Comparison of ENCODE assay signal across 21 cellular contexts in genomic region chr9:115335441-115335840, GRCh38.
"Had no signal": no experiment of that assay in that cellular context is flagged by ENCODE, and none has a peak within 500 bp of the region (broad histone marks: within the 10 kb centered on the region; RNA-seq: fewer than 3 reads in every experiment).

No MANE protein-coding gene starts in this region.

- ATAC-seq: effector memory CD8-positive, alpha-beta T cell; esophagus mucosa; foreskin keratinocyte; gastrocnemius medialis; gastroesophageal sphincter; heart left ventricle; heart right ventricle had no signal

- H3K27ac Mint-ChIP-seq: dendritic cell treated with granulocyte-macrophage colony-stimulating factor and Interleukin-4, amounts not matched to agents 40 ng/mL and 50 ng/mL, for 4 days; effector memory CD8-positive, alpha-beta T cell; endodermal cell had no signal

- H3K4me3 Mint-ChIP-seq: dendritic cell treated with granulocyte-macrophage colony-stimulating factor and Interleukin-4, amounts not matched to agents 40 ng/mL and 50 ng/mL, for 4 days; effector memory CD8-positive, alpha-beta T cell; endodermal cell had no signal

- DNase-seq: colonic mucosa; cortex of kidney; dermis blood vessel endothelial cell; dorsolateral prefrontal cortex; effector CD4-positive, alpha-beta T cell; effector memory CD4-positive, alpha-beta T cell; effector memory CD8-positive, alpha-beta T cell; endodermal cell; erythroblast; esophagus squamous epithelium; foreskin fibroblast; foreskin keratinocyte; foreskin melanocyte; gastrocnemius medialis; glutamatergic neuron; head of caudate nucleus; heart left ventricle; heart right ventricle had no signal

- H3K9me3 Mint-ChIP-seq: effector memory CD8-positive, alpha-beta T cell had no signal

- H3K27me3 Mint-ChIP-seq: dendritic cell treated with granulocyte-macrophage colony-stimulating factor and Interleukin-4, amounts not matched to agents 40 ng/mL and 50 ng/mL, for 4 days had no signal
